Comparison of ENCODE assay signal across 8 cellular contexts in the genomic region with DNA sequence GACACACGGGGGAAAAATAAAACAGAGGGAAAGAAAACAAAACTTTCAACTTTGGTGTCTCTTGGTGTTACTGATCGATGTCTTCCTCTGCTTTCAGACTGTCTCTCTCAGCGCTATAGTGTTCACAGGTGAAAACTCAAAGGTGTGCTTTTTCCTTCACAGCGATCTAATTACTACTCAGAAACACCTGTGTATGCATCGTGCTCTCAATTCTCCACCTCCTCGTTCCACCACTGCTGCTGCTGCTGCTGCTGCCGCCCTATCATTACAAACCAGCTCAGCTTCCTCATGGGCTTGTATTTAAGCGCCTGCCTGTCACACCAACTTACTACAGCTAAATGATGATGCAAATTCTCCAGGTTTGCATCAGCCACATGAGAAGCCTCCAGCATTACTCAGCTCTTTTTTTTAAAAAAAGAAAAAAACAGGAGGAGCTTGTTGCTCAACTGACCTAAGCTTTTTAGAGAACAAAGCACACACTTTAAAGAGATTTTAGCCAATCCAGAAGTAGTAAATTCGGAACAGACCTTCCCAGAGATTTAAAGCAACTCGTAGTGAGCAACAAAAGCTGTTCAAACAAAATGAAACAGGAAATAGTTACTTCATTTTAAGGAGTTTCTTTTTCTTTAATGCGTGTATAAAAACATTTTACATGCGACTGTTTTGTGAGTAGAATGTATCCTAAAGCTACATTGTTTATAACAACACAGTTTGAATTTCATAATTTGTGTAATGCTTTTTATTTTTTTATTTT. TPM values are rescaled to one million over a fixed set of nuclear protein-coding genes. Genes with fewer than 3 reads are reported as not detected.
DNase-seq lines count a peak whose midpoint lies in the region; ATAC-seq and TF ChIP-seq lines count a peak whose summit lies in the region.

A gene (minus strand): TSS at position 274 of the 754 bp plus-strand sequence. CDS start 280 bp downstream, outside the sequence.

- CTCF ChIA-PET in Panc1 (lab: Charles Lee): no interaction called here

- TF ChIP-seq POLR2A in adrenal gland (IDR thresholded peaks at IDR 0.05): no peak
- no peak for TF ChIP-seq POLR2A in prostate gland (IDR thresholded peaks at IDR 0.05)

- peaks cover 39% of the 10 kb centered on the region for H3K79me2 ChIP-seq in GM23248 (ENCODE audit: insufficient read depth)

- POLR2A ChIA-PET in Panc1 (lab: Charles Lee): no interaction called here

- BruUV-seq in Panc1 (replicated peaks; lab: Mats Ljungman, UMichigan): no TSS peak

- intact Hi-C loops in Panc1 (cut with micrococcal nuclease; ENCODE audit: unreplicated experiment): no loop called here
- intact Hi-C loops in adrenal gland (cut with DNase I): no loop called here
- intact Hi-C loops in heart right ventricle (cut with DNase I): no loop called here
- intact Hi-C loops in prostate gland (cut with DNase I): no loop called here

- no peak for TF ChIP-seq CTCF in Panc1 (IDR thresholded peaks at IDR 0.05)
- no peak for TF ChIP-seq CTCF in adrenal gland (IDR thresholded peaks at IDR 0.05)
- no peak for TF ChIP-seq CTCF in heart right ventricle (IDR thresholded peaks at IDR 0.05)
- peak in 2 of 4 experiments; percentile 33 to 49 for TF ChIP-seq CTCF in prostate gland (IDR thresholded peaks at IDR 0.05)

- WGBS in GM23248 (ENCODE audit: low coverage in 1 of 2, low lambda C conversion rate in 2 of 2, missing lambda C conversion rate in 2 of 2), 2 experiments: 1% methylated on average over 12 of the region's 12 CpGs
- WGBS in adrenal gland, 4 donors: 11 to 16% (median 13%) methylated on average over 12 of the region's 12 CpGs
- WGBS in heart right ventricle, 2 donors: 32 to 43% methylated on average over 12 of the region's 12 CpGs
- 7% methylated on average over 12 of the region's 12 CpGs for WGBS in prostate gland

- peak within 1 kb of the TSS; percentile 81 for H3K4me3 ChIP-seq in GM23248
- peak within 1 kb of the TSS; percentile 63 to 97 for H3K4me3 ChIP-seq in Panc1 (ENCODE audit: low read depth in 2 of 2, low read length in 2 of 2)
- H3K4me3 ChIP-seq in adrenal gland: peak within 1 kb of the TSS in 1 of 4 donors; percentile 41
- H3K4me3 ChIP-seq in heart right ventricle: peak within 1 kb of the TSS in 6 of 10 donors; percentile 24 to 45 (median 35)
- peak within 1 kb of the TSS; percentile 15 to 19 for H3K4me3 ChIP-seq in prostate gland

- H3K27me3 ChIP-seq in GM23248 (replicated peaks; ENCODE audit: insufficient read depth) (no peaks in the 10 kb centered on the region), Panc1 (ENCODE audit: control insufficient read depth, insufficient read depth, low read length) (no peaks in the 10 kb centered on the region), adrenal gland (no peaks in the 10 kb centered on the region), heart right ventricle (no peaks in the 10 kb centered on the region), prostate gland (replicated peaks; ENCODE audit: insufficient read depth) (no peaks in the 10 kb centered on the region)

- peak within 1 kb of the TSS; percentile 54 for H2AFZ ChIP-seq in GM23248

- peaks cover 36% of the 10 kb centered on the region for H3F3A ChIP-seq in GM23248 (ENCODE audit: insufficient read depth)

- H3K36me3 ChIP-seq in GM23248 (ENCODE audit: low read depth): no peaks in the 10 kb centered on the region
- no peaks in the 10 kb centered on the region for H3K36me3 ChIP-seq in Panc1 (ENCODE audit: control insufficient read depth, insufficient read depth, low read length)
- no peaks in the 10 kb centered on the region for H3K36me3 ChIP-seq in adrenal gland (replicated peaks in 1 of 2)
- no peaks in the 10 kb centered on the region for H3K36me3 ChIP-seq in heart right ventricle
- no peaks in the 10 kb centered on the region for H3K36me3 ChIP-seq in prostate gland

- peak; percentile 96 for DNase-seq in GM04504 (ENCODE audit: low read depth)
- DNase-seq in GM23248: peak; percentile 98
- DNase-seq in KG1 (lab: John Stamatoyannopoulos, UW): peak; percentile 85
- DNase-seq in Panc1 (ENCODE audit: low read depth, low spot score): peak; percentile 85
- DNase-seq in adrenal gland: peak in 6 of 7 donors; percentile 25 to 51 (median 34)
- peak in 1 of 2 donors; percentile 9 for DNase-seq in heart right ventricle
- peak; percentile 72 for DNase-seq in prostate gland (ENCODE audit: low spot score)
- DNase-seq in activated CD4-positive, CD25-positive, alpha-beta regulatory T cell (lab: John Stamatoyannopoulos, UW): no peak

- H3K9ac ChIP-seq in GM23248: peak within 1 kb of the TSS; percentile 95

- H4K20me1 ChIP-seq in GM23248 (ENCODE audit: insufficient read depth): no peaks in the 10 kb centered on the region

- peak within 1 kb of the TSS; percentile 89 for H3K4me2 ChIP-seq in GM23248 (ENCODE audit: unreplicated experiment)

- H3K9me2 ChIP-seq in GM23248 (ENCODE audit: insufficient read depth): no peaks in the 10 kb centered on the region

- in situ Hi-C loops in GM23248 (cut with MboI) (no loop called here), Panc1 (cut with HindIII; ENCODE audit: low pct_unique_long_range_greater_than_20kb, low sequenced_read_pairs) (no loop called here)

- no peaks in the 10 kb centered on the region for H3K9me3 ChIP-seq in GM23248 (ENCODE audit: low read depth)
- no peaks in the 10 kb centered on the region for H3K9me3 ChIP-seq in Panc1 (ENCODE audit: control insufficient read depth, insufficient read depth, low read depth, low read length)
- H3K9me3 ChIP-seq in adrenal gland (replicated peaks in 1 of 3): no peaks in the 10 kb centered on the region
- no peaks in the 10 kb centered on the region for H3K9me3 ChIP-seq in heart right ventricle
- H3K9me3 ChIP-seq in prostate gland: no peaks in the 10 kb centered on the region

- ATAC-seq in Panc1: peak; percentile 95
- peak; percentile 38 to 94 (median 78) for ATAC-seq in heart right ventricle

- H3K27ac ChIP-seq in GM23248 (peak within 1 kb of the TSS; percentile 98), Panc1 (ENCODE audit: low read length) (peak within 1 kb of the TSS; percentile 88), adrenal gland (no peak within 1 kb of the TSS), heart right ventricle (peak within 1 kb of the TSS in 1 of 10 donors; percentile 84), prostate gland (peak within 1 kb of the TSS; percentile 33 to 66)

- H3K4me1 ChIP-seq in GM23248 (ENCODE audit: insufficient read depth): peaks cover 19% of the 10 kb centered on the region
- peaks cover 6% of the 10 kb centered on the region; the same call in 1 of the 2 replicates for H3K4me1 ChIP-seq in Panc1 (ENCODE audit: control insufficient read depth, insufficient read depth, low read length)
- H3K4me1 ChIP-seq in adrenal gland (replicated peaks in 1 of 2): peaks cover 0 to 13% of the 10 kb centered on the region in 2 donors
- peaks cover 0 to 9% (median 0%) of the 10 kb centered on the region in 9 donors for H3K4me1 ChIP-seq in heart right ventricle
- no peaks in the 10 kb centered on the region for H3K4me1 ChIP-seq in prostate gland (replicated peaks)

RNA-seq across cellular contexts. Expression of the gene that starts here (rescaled TPM):
- 67.2 and 72.3 TPM in 2 replicates for total RNA-seq in GM23248 (2014; rRNA removed; shearing (Covaris generic))
- polyA plus RNA-seq in GM23248 (2016; fragmentation: Nextera tagmentation; extraction: Ambion mirVana): 19.6 and 20.6 TPM in 2 replicates
- total RNA-seq in Panc1 (2021; ENCODE audit: unreplicated experiment): 6.4 TPM
- polyA plus RNA-seq in Panc1 (2012; ENCODE audit: insufficient read length): 3.9 TPM
- under 1 TPM; 0.03 to 0.35 (median 0.15) TPM for total RNA-seq in adrenal gland
- under 1 TPM in 2 of 3 donors, not detected in 1; 0.03 to 0.07 TPM for polyA plus RNA-seq in adrenal gland
- 1 to 10 TPM in 2 of 10 donors, under 1 TPM in 8; 0.05 to 1.2 (median 0.15) TPM for total RNA-seq in heart right ventricle
- polyA plus RNA-seq in heart right ventricle: under 1 TPM; 0.07 to 0.09 TPM
- total RNA-seq in prostate gland: 1 to 10 TPM; 1.3 to 1.5 TPM

Comparison
In these comparisons a context has a peak if more than half of its experiments do, and no peak if none do; other contexts are left out.
1. RNA of the gene that starts here (polyA plus RNA-seq): 19.6 to 20.6 TPM in GM23248; 0.07 to 0.09 TPM in heart right ventricle and 0.03 to 0.07 TPM in adrenal gland; every median in the first group is over 10 times any median in the second.
2. Peak in DNase-seq in adrenal gland; RNA of the gene not detected or under 1 TPM.
3. DNase-seq: peak in GM04504 (single experiment), GM23248 (single experiment), KG1 (single experiment), Panc1 (single experiment) and prostate gland (single experiment); none in activated CD4-positive, CD25-positive, alpha-beta regulatory T cell (0 of 4).
4. H3K27ac ChIP-seq: peak in GM23248 (single experiment), Panc1 (single experiment) and prostate gland (2 of 2); none in adrenal gland (0 of 5).